In genomic region chr17:27577124-27577761, GRCh38 we compare ENCODE assay signal across 1 cellular context.
TF ChIP-seq lines count a peak whose summit lies in the region.

No MANE protein-coding gene starts in this region.

TF ChIP-seq in K562, 482 proteins besides CTCF, POLR2A, EP300 and RAD21 (continued from another document and continues in another):
- TF ChIP-seq MGA (IDR thresholded peaks at IDR 0.05), result peak; percentile 62
- peak; percentile 53; the same call in 1 of the 2 replicates for TF ChIP-seq TFAP4 (CRISPR knock-in tag; IDR thresholded peaks at IDR 0.05; ENCODE audit: borderline replicate concordance)
- peak; percentile 66; the same call in 1 of the 2 replicates for TF ChIP-seq L3MBTL2 (IDR thresholded peaks at IDR 0.05)
- no peak for TF ChIP-seq POU5F1 (IDR thresholded peaks at IDR 0.05; ENCODE audit: borderline replicate concordance, low read depth, low read length, partially characterized antibody)
- no peak for TF ChIP-seq PBX2 (CRISPR knock-in tag; IDR thresholded peaks at IDR 0.05; ENCODE audit: low read depth)
- no peak for TF ChIP-seq PBX2 (tag; conservative IDR thresholded peaks at IDR 0.05; ENCODE audit: low read depth)
- peak; percentile 11; the same call in 1 of the 2 replicates for TF ChIP-seq CBFA2T3 (IDR thresholded peaks at IDR 0.05)
- peak; percentile 3; the same call in 1 of the 2 replicates for TF ChIP-seq DDX20 (tag; IDR thresholded peaks at IDR 0.05; ENCODE audit: low read depth)
- TF ChIP-seq DACH1 (IDR thresholded peaks at IDR 0.05; ENCODE audit: partially characterized antibody), result peak; percentile 21
- peak; percentile 35; the same call in 1 of the 2 replicates for TF ChIP-seq VEZF1 (CRISPR knock-in tag; IDR thresholded peaks at IDR 0.05)
- TF ChIP-seq HMGN3 (IDR thresholded peaks at IDR 0.05; ENCODE audit: borderline replicate concordance, extremely low read depth, insufficient read length, low read depth, low read length), result peak; percentile 70
- peak; percentile 62 for TF ChIP-seq ZNF239 (CRISPR knock-in tag; IDR thresholded peaks at IDR 0.05)
- 0 out of 2 replicates have a peak, but pooled peaks have one; percentile 28 for TF ChIP-seq ERF (CRISPR knock-in tag; IDR thresholded peaks at IDR 0.05)
- peak in 1 of 2 experiments; percentile 56 for TF ChIP-seq E2F6 (IDR thresholded peaks at IDR 0.05; ENCODE audit: borderline replicate concordance in 1 of 2, extremely low read depth in 1 of 2, insufficient read depth in 1 of 2, insufficient read length in 1 of 2, low read depth in 1 of 2, low read length in 1 of 2, poor library complexity in 1 of 2, severe bottlenecking in 1 of 2)
- 0 out of 4 replicates have a peak, but pooled peaks have one; percentile 30 to 52 for TF ChIP-seq FOXK2 (conservative IDR thresholded peaks at IDR 0.05 in 1 of 2, IDR thresholded peaks at IDR 0.05 in 1 of 2; ENCODE audit: low read depth in 2 of 2)
- TF ChIP-seq ZNF583 (CRISPR knock-in tag; IDR thresholded peaks at IDR 0.05), result peak; percentile 83; the same call in 1 of the 2 replicates
- TF ChIP-seq ZFP36 (IDR thresholded peaks at IDR 0.05; ENCODE audit: low read depth, low read length, partially characterized antibody), result peak; percentile 13
- no peak for TF ChIP-seq ZNF740 (CRISPR knock-in tag; IDR thresholded peaks at IDR 0.05)
- TF ChIP-seq ZNF740 (tag; IDR thresholded peaks at IDR 0.05), result peak in 1 of 2 experiments; percentile 34; a peak in 1 of 4 replicates
- TF ChIP-seq USF1 (CRISPR knock-in tag; IDR thresholded peaks at IDR 0.05), result 0 out of 2 replicates have a peak, but pooled peaks have one; percentile 12
- 0 out of 2 replicates have a peak, but pooled peaks have one; percentile 31 for TF ChIP-seq E2F3 (CRISPR knock-in tag; IDR thresholded peaks at IDR 0.05)
- TF ChIP-seq SIN3A (IDR thresholded peaks at IDR 0.05; ENCODE audit: borderline replicate concordance in 2 of 2, control insufficient read depth in 1 of 2, low read depth in 2 of 2, low read length in 2 of 2), result 0 out of 4 replicates have a peak, but pooled peaks of 1 of the 2 experiments have one; percentile 15
- peak; percentile 22 for TF ChIP-seq CCNT2 (IDR thresholded peaks at IDR 0.05; ENCODE audit: borderline replicate concordance, extremely low read depth, insufficient read length, low read depth, low read length)
- peak; percentile 33; the same call in 1 of the 2 replicates for TF ChIP-seq ZNF668 (CRISPR knock-in tag; IDR thresholded peaks at IDR 0.05)
- peak; percentile 46; the same call in 1 of the 2 replicates for TF ChIP-seq KLF1 (tag; IDR thresholded peaks at IDR 0.05)
- TF ChIP-seq GMEB1 (CRISPR knock-in tag; IDR thresholded peaks at IDR 0.05), result peak; percentile 20; the same call in 1 of the 2 replicates
- TF ChIP-seq DMBX1 (CRISPR knock-in tag; IDR thresholded peaks at IDR 0.05; ENCODE audit: borderline replicate concordance), result peak; percentile 84
